In genomic region chr6:37126961-37127360, GRCh38 we compare ENCODE assay signal across 23 cellular contexts. TPM values are rescaled to one million over a fixed set of nuclear protein-coding genes. Genes with fewer than 3 reads are reported as not detected.
DNase-seq lines count a peak whose midpoint lies in the region; ATAC-seq and TF ChIP-seq lines count a peak whose summit lies in the region.
"Had no signal": no experiment of that assay in that cellular context is flagged by ENCODE, and none has a peak within 500 bp of the region (broad histone marks: within the 10 kb centered on the region; RNA-seq: fewer than 3 reads in every experiment).

No MANE protein-coding gene starts in this region.

- H3K4me2 ChIP-seq in OCI-LY1 (ENCODE audit: low read length), result no peak overlapping the region

- no peaks in the 10 kb centered on the region for H4K20me1 ChIP-seq in OCI-LY1 (ENCODE audit: insufficient read depth, low read length)

- H3K27ac ChIP-seq in OCI-LY1 (ENCODE audit: low read depth, low read length, poor library complexity, severe bottlenecking) (peak overlapping the region; percentile 41), ectodermal cell (ENCODE audit: insufficient read depth, low read depth, low read length, poor library complexity, severe bottlenecking) (peak overlapping the region; percentile 36), right lobe of liver (peak overlapping the region in 2 of 3 donors; percentile 66 to 84)

- H3K4me1 ChIP-seq in OCI-LY1 (ENCODE audit: insufficient read depth, low read length, severe bottlenecking), result peaks cover 44% of the 10 kb centered on the region
- H3K4me1 ChIP-seq in ectodermal cell (ENCODE audit: control insufficient read depth, insufficient read depth, low read length), result peaks cover 37% of the 10 kb centered on the region
- H3K4me1 ChIP-seq in right lobe of liver, result peaks cover 0 to 36% (median 13%) of the 10 kb centered on the region in 4 donors

- no peaks in the 10 kb centered on the region for H3K36me3 ChIP-seq in OCI-LY1 (ENCODE audit: insufficient read depth, low read length)
- H3K36me3 ChIP-seq in ectodermal cell (ENCODE audit: control insufficient read depth, insufficient read depth, low read length), result no peaks in the 10 kb centered on the region
- no peaks in the 10 kb centered on the region for H3K36me3 ChIP-seq in right lobe of liver
- H3K36me3 ChIP-seq: right atrium auricular region had no signal

- no peak for TF ChIP-seq POLR2A in right lobe of liver (IDR thresholded peaks at IDR 0.05)

- ATAC-seq in right lobe of liver (no peak), GM18520 (IDR thresholded peaks at IDR 0.05; ENCODE audit: unreplicated experiment) (no peak)
- ATAC-seq: stimulated activated effector memory CD8-positive, alpha-beta T cell treated with anti-CD3 and anti-CD28 coated beads, Interleukin-12 subunit alpha, Interleukin-12 subunit beta, amount 100 ng/mL, for 72 hours had no signal

- intact Hi-C loops in Calu3 (cut with micrococcal nuclease; ENCODE audit: unreplicated experiment), result no loop called here
- intact Hi-C loops in right lobe of liver (cut with DNase I), result no loop called here

- peaks cover 20% of the 10 kb centered on the region for H3K36me3 Mint-ChIP-seq in Calu3 (ENCODE audit: insufficient read depth, unreplicated experiment)
- H3K36me3 Mint-ChIP-seq: activated naive CD8-positive, alpha-beta T cell treated with anti-CD3 and anti-CD28 coated beads for 36 hours; CD4-positive, CD25-positive, alpha-beta regulatory T cell; stimulated activated effector memory CD8-positive, alpha-beta T cell treated with anti-CD3 and anti-CD28 coated beads, Interleukin-12 subunit alpha, Interleukin-12 subunit beta, amount 100 ng/mL, for 72 hours had no signal

- H3K4me1 Mint-ChIP-seq in Calu3 (ENCODE audit: low read depth, unreplicated experiment), result peaks cover 60% of the 10 kb centered on the region

- CTCF ChIA-PET in Calu3 (lab: Charles Lee), result no interaction called here

- 0 out of 2 replicates have a peak, but pooled peaks cover 4% of the 10 kb centered on the region for H3F3A ChIP-seq in OCI-LY1 (ENCODE audit: insufficient read depth, low read length)

- no peak for DNase-seq in Calu3
- DNase-seq in right lobe of liver, result no peak
- no peak for DNase-seq in nucleus accumbens (lab: John Stamatoyannopoulos, UW)
- DNase-seq in DMS53 treated with DMSO at 0.1 percent for 48 hours (lab: John Stamatoyannopoulos, UW; ENCODE audit: unreplicated experiment), result no peak
- DNase-seq in UCSD-AML1 (lab: John Stamatoyannopoulos, UW; ENCODE audit: unreplicated experiment), result no peak
- DNase-seq: activated naive CD8-positive, alpha-beta T cell treated with anti-CD3 and anti-CD28 coated beads for 36 hours; CD4-positive, CD25-positive, alpha-beta regulatory T cell; DMS153; foreskin fibroblast; hypothalamus; KG1; left colon; NCI-H1092; NCI-H2107; NCI-H524 treated with DMSO at 0.1 percent for 48 hours; occipital lobe had no signal

- H3K27me3 Mint-ChIP-seq in Calu3 (ENCODE audit: unreplicated experiment), result no peaks in the 10 kb centered on the region

- H3K9ac ChIP-seq in OCI-LY1 (ENCODE audit: low read length), result no peak overlapping the region

- no peak overlapping the region for H2AFZ ChIP-seq in OCI-LY1 (ENCODE audit: low read length)

- no peak overlapping the region for H3K4me3 Mint-ChIP-seq in Calu3 (ENCODE audit: low read depth, unreplicated experiment)
- H3K4me3 Mint-ChIP-seq: activated naive CD8-positive, alpha-beta T cell treated with anti-CD3 and anti-CD28 coated beads for 36 hours; activated T-helper 1 cell treated with anti-CD3 and anti-CD28 coated beads, Interleukin-12 subunit alpha, Interleukin-12 subunit beta, Interleukin-2, Interleukin-4 antibody, amounts not matched to agents 30 ng/mL and 10 ng/mL and 1 ng/mL, durations not matched to agents 14 hours and 24 hours and 36 hours; CD4-positive, CD25-positive, alpha-beta regulatory T cell; stimulated activated effector memory CD8-positive, alpha-beta T cell treated with anti-CD3 and anti-CD28 coated beads, Interleukin-12 subunit alpha, Interleukin-12 subunit beta, amount 100 ng/mL, for 72 hours; T-helper 2 cell treated with Interferon-gamma antibody and Interleukin-4, amounts not matched to agents 5 μg/mL and 100 μg/mL, for 36 hours had no signal

- WGBS in ectodermal cell, 2 experiments, result 7 to 32% methylated on average over 1 of the region's 1 CpG
- WGBS in right lobe of liver (ENCODE audit: insufficient coverage, low coverage, low lambda C conversion rate, missing lambda C conversion rate), result 95% methylated on average over 1 of the region's 1 CpG

- H3K9me2 ChIP-seq in OCI-LY1 (ENCODE audit: low read depth, low read length), result no peaks in the 10 kb centered on the region

- no peak for TF ChIP-seq CTCF in Calu3 (IDR thresholded peaks at IDR 0.05; ENCODE audit: unreplicated experiment)
- no peak for TF ChIP-seq CTCF in OCI-LY1 (IDR thresholded peaks at IDR 0.05; ENCODE audit: low read length)
- TF ChIP-seq CTCF in right lobe of liver (IDR thresholded peaks at IDR 0.05), result no peak

- H3K9me3 ChIP-seq in OCI-LY1 (ENCODE audit: low read length), result no peaks in the 10 kb centered on the region
- H3K9me3 ChIP-seq in ectodermal cell (ENCODE audit: control insufficient read depth, low read length), result no peaks in the 10 kb centered on the region
- H3K9me3 ChIP-seq in right lobe of liver, result no peaks in the 10 kb centered on the region
- H3K9me3 ChIP-seq: right atrium auricular region had no signal

- H3K4me3 ChIP-seq in OCI-LY1 (ENCODE audit: low read depth, low read length, poor library complexity, severe bottlenecking), result no peak overlapping the region
- no peak overlapping the region for H3K4me3 ChIP-seq in ectodermal cell (ENCODE audit: insufficient read depth, low read depth, low read length)
- no peak overlapping the region for H3K4me3 ChIP-seq in right lobe of liver
- H3K4me3 ChIP-seq: right atrium auricular region had no signal

- peak overlapping the region; percentile 29 for H3K27ac Mint-ChIP-seq in Calu3 (ENCODE audit: unreplicated experiment)
- H3K27ac Mint-ChIP-seq: activated naive CD8-positive, alpha-beta T cell treated with anti-CD3 and anti-CD28 coated beads for 36 hours; stimulated activated effector memory CD8-positive, alpha-beta T cell treated with anti-CD3 and anti-CD28 coated beads, Interleukin-12 subunit alpha, Interleukin-12 subunit beta, amount 100 ng/mL, for 72 hours; T-helper 2 cell treated with Interferon-gamma antibody and Interleukin-4, amounts not matched to agents 5 μg/mL and 100 μg/mL, for 36 hours had no signal

- H3K27me3 ChIP-seq in OCI-LY1 (ENCODE audit: insufficient read depth, low read length), result no peaks in the 10 kb centered on the region
- no peaks in the 10 kb centered on the region for H3K27me3 ChIP-seq in ectodermal cell (ENCODE audit: control insufficient read depth, insufficient read depth, low read length, poor library complexity, severe bottlenecking)
- no peaks in the 10 kb centered on the region for H3K27me3 ChIP-seq in right lobe of liver
- H3K27me3 ChIP-seq: right atrium auricular region had no signal

- no TSS peak for BruUV-seq in Calu3 (replicated peaks; lab: Mats Ljungman, UMichigan)

- no peaks in the 10 kb centered on the region for H3K9me3 Mint-ChIP-seq in Calu3 (ENCODE audit: low read depth, unreplicated experiment)
- H3K9me3 Mint-ChIP-seq: activated naive CD8-positive, alpha-beta T cell treated with anti-CD3 and anti-CD28 coated beads for 36 hours; activated T-helper 1 cell treated with anti-CD3 and anti-CD28 coated beads, Interleukin-12 subunit alpha, Interleukin-12 subunit beta, Interleukin-2, Interleukin-4 antibody, amounts not matched to agents 30 ng/mL and 10 ng/mL and 1 ng/mL, durations not matched to agents 14 hours and 24 hours and 36 hours; CD4-positive, CD25-positive, alpha-beta regulatory T cell; stimulated activated effector memory CD8-positive, alpha-beta T cell treated with anti-CD3 and anti-CD28 coated beads, Interleukin-12 subunit alpha, Interleukin-12 subunit beta, amount 100 ng/mL, for 72 hours; T-helper 2 cell treated with Interferon-gamma antibody and Interleukin-4, amounts not matched to agents 5 μg/mL and 100 μg/mL, for 36 hours had no signal

- H3K79me2 ChIP-seq in OCI-LY1 (ENCODE audit: insufficient read depth, low read length), result no peaks in the 10 kb centered on the region

RNA-seq across cellular contexts. Expression of gene PIM1, which starts 43.0 kb away (rescaled TPM):
- 18.6 and 19.1 TPM in 2 replicates for total RNA-seq in Calu3 (2022)
- 26.3 TPM for polyA plus RNA-seq in ectodermal cell (2013, experiment 1 of 4)
- 22.9 TPM for polyA plus RNA-seq in ectodermal cell (2013, experiment 2 of 4)
- polyA plus RNA-seq in ectodermal cell (2013, experiment 3 of 4), result 20.6 TPM
- polyA plus RNA-seq in ectodermal cell (2013, experiment 4 of 4), result 18.8 TPM
- total RNA-seq in right lobe of liver, result 10 to 100 TPM in 5 of 6 experiments, 1 to 10 TPM in 1; 5.1 to 45.2 (median 13.0) TPM
